In genomic region chr2:18831916-18832510, GRCh38 we compare ENCODE assay signal across 1 cellular context.
TF ChIP-seq lines count a peak whose summit lies in the region.

No MANE protein-coding gene starts in this region.

TF ChIP-seq in GM23338, 12 proteins besides CTCF, POLR2A, EP300 and RAD21 (continued from another document):
- TF ChIP-seq ZNF462 (CRISPR knock-in tag; IDR thresholded peaks at IDR 0.05) (no peak), POLR2AphosphoS5 (IDR thresholded peaks at IDR 0.05; ENCODE audit: low read depth) (no peak), CREB1 (CRISPR knock-in tag; IDR thresholded peaks at IDR 0.05; ENCODE audit: low read depth) (no peak), STAT1 (IDR thresholded peaks at IDR 0.05; ENCODE audit: unreplicated experiment) (no peak), ETS1 (IDR thresholded peaks at IDR 0.05) (no peak), JUNB (IDR thresholded peaks at IDR 0.05; ENCODE audit: unreplicated experiment) (no peak), ZNF114 (CRISPR knock-in tag; IDR thresholded peaks at IDR 0.05) (no peak)
